ENCODE assay signal across 32 cellular contexts in genomic region chr2:22981785-22982184, GRCh38.
"Had no signal": no experiment of that assay in that cellular context is flagged by ENCODE, and none has a peak within 500 bp of the region (broad histone marks: within the 10 kb centered on the region; RNA-seq: fewer than 3 reads in every experiment).

No MANE protein-coding gene starts in this region.

- FAIRE-seq: colon, RCC 7860, TTC549 had no signal

- H3K27me3 ChIP-seq: brain microvascular endothelial cell, MG63 had no signal

- DNase-seq: activated CD4-positive, alpha-beta T cell treated with anti-CD3 and anti-CD28 coated beads, Interleukin-2, amount 10 ng/mL, durations not matched to agents 24 days and 14 days; activated CD4-positive, alpha-beta T cell treated with anti-CD3 and anti-CD28 coated beads, Interleukin-2, amount 50 U/mL, for 4 hours; activated CD8-positive, alpha-beta T cell treated with anti-CD3 and anti-CD28 coated beads for 36 hours; activated effector memory CD4-positive, alpha-beta T cell treated with anti-CD3 and anti-CD28 coated beads, Interleukin-2, amount 50 U/mL, for 16 hours; activated naive CD4-positive, alpha-beta T cell; activated naive CD4-positive, alpha-beta T cell treated with anti-CD3 and anti-CD28 coated beads, Interleukin-2, amount 50 U/mL, for 16 hours; activated naive CD8-positive, alpha-beta T cell treated with anti-CD3 and anti-CD28 coated beads for 36 hours; activated T-cell treated with anti-CD3 and anti-CD28 coated beads, Interleukin-2, amount 50 U/mL, for 1 hour; activated T-cell treated with anti-CD3 and anti-CD28 coated beads, Interleukin-2, amount 50 U/mL, for 72 hours; amniotic stem cell; aorta; brain microvascular endothelial cell; central memory CD4-positive, alpha-beta T cell; Kasumi-1; KG1; MG63; NCI-H1048; NCI-H1417; NCI-H1694; NCI-H1930; NCI-H2081 treated with DMSO at 0.1 percent for 48 hours; NCI-H2171; NCI-H510A; NCI-H526; PC-9; SIG-M5 had no signal

- H3K4me3 ChIP-seq: MG63, PC-9 had no signal

- H3K36me3 ChIP-seq: brain microvascular endothelial cell, MG63 had no signal

- ATAC-seq: activated CD8-positive, alpha-beta T cell treated with anti-CD3 and anti-CD28 coated beads for 36 hours; activated T-cell treated with anti-CD3 and anti-CD28 coated beads, Interleukin-2, amount 50 U/mL, for 72 hours; activated T-helper 17 cell treated with anti-CD3 and anti-CD28 coated beads, Interleukin-2, amount 50 U/mL, for 72 hours; Right ventricle myocardium inferior had no signal

- H3K9me3 ChIP-seq: MG63 had no signal

- H3K27ac ChIP-seq: brain microvascular endothelial cell, PC-9, RWPE1 had no signal
